1 cellular context compared by ENCODE assay signal in the genomic region with DNA sequence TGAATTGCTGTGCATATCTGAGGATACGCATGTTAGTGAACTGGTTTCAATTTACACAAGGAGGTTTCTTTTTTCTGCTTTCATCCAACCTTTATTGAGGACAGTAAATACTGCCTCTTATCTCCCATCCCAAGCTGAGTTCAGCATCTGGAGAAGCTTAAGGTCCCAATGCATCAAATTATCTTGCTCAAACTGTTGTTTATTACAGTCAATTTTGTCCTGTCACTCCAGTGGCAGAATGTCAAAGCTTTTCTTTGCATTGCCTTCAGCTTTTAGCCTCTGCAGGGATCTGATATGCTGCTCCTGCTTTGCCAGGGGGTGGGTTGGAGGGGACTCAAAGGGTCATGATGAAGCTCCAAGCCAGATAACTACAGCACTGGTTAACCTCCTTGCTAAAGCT.
TF ChIP-seq lines count a peak whose summit lies in the region.

No MANE protein-coding gene starts in this region.

TF ChIP-seq in GM23338, 12 proteins besides CTCF, POLR2A, EP300 and RAD21 (continued from another document):
- TF ChIP-seq, protein P1, sequence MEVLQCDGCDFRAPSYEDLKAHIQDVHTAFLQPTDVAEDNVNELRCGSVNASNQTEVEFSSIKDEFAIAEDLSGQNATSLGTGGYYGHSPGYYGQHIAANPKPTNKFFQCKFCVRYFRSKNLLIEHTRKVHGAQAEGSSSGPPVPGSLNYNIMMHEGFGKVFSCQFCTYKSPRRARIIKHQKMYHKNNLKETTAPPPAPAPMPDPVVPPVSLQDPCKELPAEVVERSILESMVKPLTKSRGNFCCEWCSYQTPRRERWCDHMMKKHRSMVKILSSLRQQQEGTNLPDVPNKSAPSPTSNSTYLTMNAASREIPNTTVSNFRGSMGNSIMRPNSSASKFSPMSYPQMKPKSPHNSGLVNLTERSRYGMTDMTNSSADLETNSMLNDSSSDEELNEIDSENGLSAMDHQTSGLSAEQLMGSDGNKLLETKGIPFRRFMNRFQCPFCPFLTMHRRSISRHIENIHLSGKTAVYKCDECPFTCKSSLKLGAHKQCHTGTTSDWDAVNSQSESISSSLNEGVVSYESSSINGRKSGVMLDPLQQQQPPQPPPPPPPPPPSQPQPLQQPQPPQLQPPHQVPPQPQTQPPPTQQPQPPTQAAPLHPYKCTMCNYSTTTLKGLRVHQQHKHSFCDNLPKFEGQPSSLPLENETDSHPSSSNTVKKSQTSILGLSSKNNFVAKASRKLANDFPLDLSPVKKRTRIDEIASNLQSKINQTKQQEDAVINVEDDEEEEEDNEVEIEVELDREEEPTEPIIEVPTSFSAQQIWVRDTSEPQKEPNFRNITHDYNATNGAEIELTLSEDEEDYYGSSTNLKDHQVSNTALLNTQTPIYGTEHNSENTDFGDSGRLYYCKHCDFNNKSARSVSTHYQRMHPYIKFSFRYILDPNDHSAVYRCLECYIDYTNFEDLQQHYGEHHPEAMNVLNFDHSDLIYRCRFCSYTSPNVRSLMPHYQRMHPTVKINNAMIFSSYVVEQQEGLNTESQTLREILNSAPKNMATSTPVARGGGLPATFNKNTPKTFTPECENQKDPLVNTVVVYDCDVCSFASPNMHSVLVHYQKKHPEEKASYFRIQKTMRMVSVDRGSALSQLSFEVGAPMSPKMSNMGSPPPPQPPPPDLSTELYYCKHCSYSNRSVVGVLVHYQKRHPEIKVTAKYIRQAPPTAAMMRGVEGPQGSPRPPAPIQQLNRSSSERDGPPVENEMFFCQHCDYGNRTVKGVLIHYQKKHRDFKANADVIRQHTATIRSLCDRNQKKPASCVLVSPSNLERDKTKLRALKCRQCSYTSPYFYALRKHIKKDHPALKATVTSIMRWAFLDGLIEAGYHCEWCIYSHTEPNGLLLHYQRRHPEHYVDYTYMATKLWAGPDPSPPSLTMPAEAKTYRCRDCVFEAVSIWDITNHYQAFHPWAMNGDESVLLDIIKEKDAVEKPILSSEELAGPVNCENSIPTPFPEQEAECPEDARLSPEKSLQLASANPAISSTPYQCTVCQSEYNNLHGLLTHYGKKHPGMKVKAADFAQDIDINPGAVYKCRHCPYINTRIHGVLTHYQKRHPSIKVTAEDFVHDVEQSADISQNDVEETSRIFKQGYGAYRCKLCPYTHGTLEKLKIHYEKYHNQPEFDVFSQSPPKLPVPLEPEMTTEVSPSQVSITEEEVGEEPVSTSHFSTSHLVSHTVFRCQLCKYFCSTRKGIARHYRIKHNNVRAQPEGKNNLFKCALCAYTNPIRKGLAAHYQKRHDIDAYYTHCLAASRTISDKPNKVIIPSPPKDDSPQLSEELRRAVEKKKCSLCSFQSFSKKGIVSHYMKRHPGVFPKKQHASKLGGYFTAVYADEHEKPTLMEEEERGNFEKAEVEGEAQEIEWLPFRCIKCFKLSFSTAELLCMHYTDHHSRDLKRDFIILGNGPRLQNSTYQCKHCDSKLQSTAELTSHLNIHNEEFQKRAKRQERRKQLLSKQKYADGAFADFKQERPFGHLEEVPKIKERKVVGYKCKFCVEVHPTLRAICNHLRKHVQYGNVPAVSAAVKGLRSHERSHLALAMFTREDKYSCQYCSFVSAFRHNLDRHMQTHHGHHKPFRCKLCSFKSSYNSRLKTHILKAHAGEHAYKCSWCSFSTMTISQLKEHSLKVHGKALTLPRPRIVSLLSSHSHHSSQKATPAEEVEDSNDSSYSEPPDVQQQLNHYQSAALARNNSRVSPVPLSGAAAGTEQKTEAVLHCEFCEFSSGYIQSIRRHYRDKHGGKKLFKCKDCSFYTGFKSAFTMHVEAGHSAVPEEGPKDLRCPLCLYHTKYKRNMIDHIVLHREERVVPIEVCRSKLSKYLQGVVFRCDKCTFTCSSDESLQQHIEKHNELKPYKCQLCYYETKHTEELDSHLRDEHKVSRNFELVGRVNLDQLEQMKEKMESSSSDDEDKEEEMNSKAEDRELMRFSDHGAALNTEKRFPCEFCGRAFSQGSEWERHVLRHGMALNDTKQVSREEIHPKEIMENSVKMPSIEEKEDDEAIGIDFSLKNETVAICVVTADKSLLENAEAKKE (CRISPR knock-in tag; IDR thresholded peaks at IDR 0.05) = no peak
- TF ChIP-seq ZNF331 (CRISPR knock-in tag; IDR thresholded peaks at IDR 0.05; ENCODE audit: low read depth) (no peak), STAT1 (IDR thresholded peaks at IDR 0.05; ENCODE audit: unreplicated experiment) (no peak), POLR2AphosphoS5 (IDR thresholded peaks at IDR 0.05; ENCODE audit: low read depth) (no peak), JUNB (IDR thresholded peaks at IDR 0.05; ENCODE audit: unreplicated experiment) (no peak), NANOG (IDR thresholded peaks at IDR 0.05; ENCODE audit: borderline replicate concordance) (no peak), EZH2phosphoT487 (IDR thresholded peaks at IDR 0.05; ENCODE audit: unreplicated experiment) (no peak)
